Comparison of ENCODE assay signal across 1 cellular context in the genomic region with DNA sequence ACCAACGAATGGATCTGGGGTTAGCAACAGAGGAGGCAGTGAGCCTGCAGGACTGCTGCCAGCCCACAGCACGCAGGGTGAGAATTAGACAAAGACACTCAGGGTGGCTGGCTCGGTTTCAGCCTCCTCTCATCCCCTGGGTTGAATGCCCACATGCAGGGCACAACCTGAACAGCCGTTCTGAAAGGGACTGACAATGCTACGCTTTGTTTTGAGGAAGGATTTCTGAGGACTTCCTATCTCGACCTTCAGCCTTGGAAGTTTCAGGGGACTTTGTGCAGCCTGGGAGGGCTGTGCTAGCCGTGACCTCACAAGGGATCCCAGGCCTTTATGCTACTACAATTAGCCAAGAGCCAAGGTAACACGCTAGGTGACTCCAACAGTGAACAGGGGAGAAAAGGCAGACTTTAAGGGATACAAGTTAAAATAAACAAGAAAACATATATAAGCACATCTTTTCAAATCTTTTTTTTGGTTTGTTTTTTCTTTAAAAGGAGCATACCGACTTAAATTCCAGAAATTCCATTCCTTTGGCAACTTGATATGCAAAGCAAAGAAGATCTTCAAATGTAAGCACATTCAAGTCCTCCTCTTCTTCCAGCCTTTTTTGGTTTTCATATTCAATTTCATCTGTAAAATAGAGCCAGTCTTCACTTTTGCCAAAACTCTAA.
TF ChIP-seq lines count a peak whose summit lies in the region.

No MANE protein-coding gene starts in this region.

TF ChIP-seq in GM23338, 12 proteins besides CTCF, POLR2A, EP300 and RAD21 (continued from another document):
- TF ChIP-seq, protein P1, sequence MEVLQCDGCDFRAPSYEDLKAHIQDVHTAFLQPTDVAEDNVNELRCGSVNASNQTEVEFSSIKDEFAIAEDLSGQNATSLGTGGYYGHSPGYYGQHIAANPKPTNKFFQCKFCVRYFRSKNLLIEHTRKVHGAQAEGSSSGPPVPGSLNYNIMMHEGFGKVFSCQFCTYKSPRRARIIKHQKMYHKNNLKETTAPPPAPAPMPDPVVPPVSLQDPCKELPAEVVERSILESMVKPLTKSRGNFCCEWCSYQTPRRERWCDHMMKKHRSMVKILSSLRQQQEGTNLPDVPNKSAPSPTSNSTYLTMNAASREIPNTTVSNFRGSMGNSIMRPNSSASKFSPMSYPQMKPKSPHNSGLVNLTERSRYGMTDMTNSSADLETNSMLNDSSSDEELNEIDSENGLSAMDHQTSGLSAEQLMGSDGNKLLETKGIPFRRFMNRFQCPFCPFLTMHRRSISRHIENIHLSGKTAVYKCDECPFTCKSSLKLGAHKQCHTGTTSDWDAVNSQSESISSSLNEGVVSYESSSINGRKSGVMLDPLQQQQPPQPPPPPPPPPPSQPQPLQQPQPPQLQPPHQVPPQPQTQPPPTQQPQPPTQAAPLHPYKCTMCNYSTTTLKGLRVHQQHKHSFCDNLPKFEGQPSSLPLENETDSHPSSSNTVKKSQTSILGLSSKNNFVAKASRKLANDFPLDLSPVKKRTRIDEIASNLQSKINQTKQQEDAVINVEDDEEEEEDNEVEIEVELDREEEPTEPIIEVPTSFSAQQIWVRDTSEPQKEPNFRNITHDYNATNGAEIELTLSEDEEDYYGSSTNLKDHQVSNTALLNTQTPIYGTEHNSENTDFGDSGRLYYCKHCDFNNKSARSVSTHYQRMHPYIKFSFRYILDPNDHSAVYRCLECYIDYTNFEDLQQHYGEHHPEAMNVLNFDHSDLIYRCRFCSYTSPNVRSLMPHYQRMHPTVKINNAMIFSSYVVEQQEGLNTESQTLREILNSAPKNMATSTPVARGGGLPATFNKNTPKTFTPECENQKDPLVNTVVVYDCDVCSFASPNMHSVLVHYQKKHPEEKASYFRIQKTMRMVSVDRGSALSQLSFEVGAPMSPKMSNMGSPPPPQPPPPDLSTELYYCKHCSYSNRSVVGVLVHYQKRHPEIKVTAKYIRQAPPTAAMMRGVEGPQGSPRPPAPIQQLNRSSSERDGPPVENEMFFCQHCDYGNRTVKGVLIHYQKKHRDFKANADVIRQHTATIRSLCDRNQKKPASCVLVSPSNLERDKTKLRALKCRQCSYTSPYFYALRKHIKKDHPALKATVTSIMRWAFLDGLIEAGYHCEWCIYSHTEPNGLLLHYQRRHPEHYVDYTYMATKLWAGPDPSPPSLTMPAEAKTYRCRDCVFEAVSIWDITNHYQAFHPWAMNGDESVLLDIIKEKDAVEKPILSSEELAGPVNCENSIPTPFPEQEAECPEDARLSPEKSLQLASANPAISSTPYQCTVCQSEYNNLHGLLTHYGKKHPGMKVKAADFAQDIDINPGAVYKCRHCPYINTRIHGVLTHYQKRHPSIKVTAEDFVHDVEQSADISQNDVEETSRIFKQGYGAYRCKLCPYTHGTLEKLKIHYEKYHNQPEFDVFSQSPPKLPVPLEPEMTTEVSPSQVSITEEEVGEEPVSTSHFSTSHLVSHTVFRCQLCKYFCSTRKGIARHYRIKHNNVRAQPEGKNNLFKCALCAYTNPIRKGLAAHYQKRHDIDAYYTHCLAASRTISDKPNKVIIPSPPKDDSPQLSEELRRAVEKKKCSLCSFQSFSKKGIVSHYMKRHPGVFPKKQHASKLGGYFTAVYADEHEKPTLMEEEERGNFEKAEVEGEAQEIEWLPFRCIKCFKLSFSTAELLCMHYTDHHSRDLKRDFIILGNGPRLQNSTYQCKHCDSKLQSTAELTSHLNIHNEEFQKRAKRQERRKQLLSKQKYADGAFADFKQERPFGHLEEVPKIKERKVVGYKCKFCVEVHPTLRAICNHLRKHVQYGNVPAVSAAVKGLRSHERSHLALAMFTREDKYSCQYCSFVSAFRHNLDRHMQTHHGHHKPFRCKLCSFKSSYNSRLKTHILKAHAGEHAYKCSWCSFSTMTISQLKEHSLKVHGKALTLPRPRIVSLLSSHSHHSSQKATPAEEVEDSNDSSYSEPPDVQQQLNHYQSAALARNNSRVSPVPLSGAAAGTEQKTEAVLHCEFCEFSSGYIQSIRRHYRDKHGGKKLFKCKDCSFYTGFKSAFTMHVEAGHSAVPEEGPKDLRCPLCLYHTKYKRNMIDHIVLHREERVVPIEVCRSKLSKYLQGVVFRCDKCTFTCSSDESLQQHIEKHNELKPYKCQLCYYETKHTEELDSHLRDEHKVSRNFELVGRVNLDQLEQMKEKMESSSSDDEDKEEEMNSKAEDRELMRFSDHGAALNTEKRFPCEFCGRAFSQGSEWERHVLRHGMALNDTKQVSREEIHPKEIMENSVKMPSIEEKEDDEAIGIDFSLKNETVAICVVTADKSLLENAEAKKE (CRISPR knock-in tag; IDR thresholded peaks at IDR 0.05), result peak; percentile 68; the same call in 1 of the 2 replicates
- TF ChIP-seq EZH2phosphoT487 (IDR thresholded peaks at IDR 0.05; ENCODE audit: unreplicated experiment), result no peak
- TF ChIP-seq NANOG (IDR thresholded peaks at IDR 0.05; ENCODE audit: borderline replicate concordance), result no peak
- TF ChIP-seq EZH2 (IDR thresholded peaks at IDR 0.05; ENCODE audit: low read depth, unreplicated experiment), result no peak
- no peak for TF ChIP-seq STAT1 (IDR thresholded peaks at IDR 0.05; ENCODE audit: unreplicated experiment)
- TF ChIP-seq, protein P2, sequence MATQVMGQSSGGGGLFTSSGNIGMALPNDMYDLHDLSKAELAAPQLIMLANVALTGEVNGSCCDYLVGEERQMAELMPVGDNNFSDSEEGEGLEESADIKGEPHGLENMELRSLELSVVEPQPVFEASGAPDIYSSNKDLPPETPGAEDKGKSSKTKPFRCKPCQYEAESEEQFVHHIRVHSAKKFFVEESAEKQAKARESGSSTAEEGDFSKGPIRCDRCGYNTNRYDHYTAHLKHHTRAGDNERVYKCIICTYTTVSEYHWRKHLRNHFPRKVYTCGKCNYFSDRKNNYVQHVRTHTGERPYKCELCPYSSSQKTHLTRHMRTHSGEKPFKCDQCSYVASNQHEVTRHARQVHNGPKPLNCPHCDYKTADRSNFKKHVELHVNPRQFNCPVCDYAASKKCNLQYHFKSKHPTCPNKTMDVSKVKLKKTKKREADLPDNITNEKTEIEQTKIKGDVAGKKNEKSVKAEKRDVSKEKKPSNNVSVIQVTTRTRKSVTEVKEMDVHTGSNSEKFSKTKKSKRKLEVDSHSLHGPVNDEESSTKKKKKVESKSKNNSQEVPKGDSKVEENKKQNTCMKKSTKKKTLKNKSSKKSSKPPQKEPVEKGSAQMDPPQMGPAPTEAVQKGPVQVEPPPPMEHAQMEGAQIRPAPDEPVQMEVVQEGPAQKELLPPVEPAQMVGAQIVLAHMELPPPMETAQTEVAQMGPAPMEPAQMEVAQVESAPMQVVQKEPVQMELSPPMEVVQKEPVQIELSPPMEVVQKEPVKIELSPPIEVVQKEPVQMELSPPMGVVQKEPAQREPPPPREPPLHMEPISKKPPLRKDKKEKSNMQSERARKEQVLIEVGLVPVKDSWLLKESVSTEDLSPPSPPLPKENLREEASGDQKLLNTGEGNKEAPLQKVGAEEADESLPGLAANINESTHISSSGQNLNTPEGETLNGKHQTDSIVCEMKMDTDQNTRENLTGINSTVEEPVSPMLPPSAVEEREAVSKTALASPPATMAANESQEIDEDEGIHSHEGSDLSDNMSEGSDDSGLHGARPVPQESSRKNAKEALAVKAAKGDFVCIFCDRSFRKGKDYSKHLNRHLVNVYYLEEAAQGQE (IDR thresholded peaks at IDR 0.05; ENCODE audit: unreplicated experiment), result no peak
- no peak for TF ChIP-seq ZNF114 (CRISPR knock-in tag; IDR thresholded peaks at IDR 0.05)
- no peak for TF ChIP-seq POLR2AphosphoS5 (IDR thresholded peaks at IDR 0.05; ENCODE audit: low read depth)
- TF ChIP-seq CREB1 (CRISPR knock-in tag; IDR thresholded peaks at IDR 0.05; ENCODE audit: low read depth), result peak; percentile 45
